Comparison of ENCODE assay signal across 25 cellular contexts in genomic region chr13:79231887-79232286, GRCh38.
"Had no signal": no experiment of that assay in that cellular context is flagged by ENCODE, and none has a peak within 500 bp of the region (broad histone marks: within the 10 kb centered on the region; RNA-seq: fewer than 3 reads in every experiment).

No MANE protein-coding gene starts in this region.

- H3K4me2 ChIP-seq: hepatocyte had no signal

- H3K36me3 Mint-ChIP-seq: natural killer cell treated with Interleukin-12 subunit alpha and Interleukin-12 subunit beta and Interleukin-15 and Interleukin-18, amount 100 ng/mL, for 72 hours; stimulated activated naive B cell treated with anti-CD40 and anti-IgM and Interleukin-4, amounts not matched to agents 10 μg/mL and 1 μg/mL and 100 μg/mL, for 72 hours had no signal

- H3K9me3 ChIP-seq: lower lobe of right lung, psoas muscle, spleen, testis, tibial nerve, upper lobe of right lung, vagina had no signal

- H3K27me3 Mint-ChIP-seq: stimulated activated naive CD8-positive, alpha-beta T cell treated with anti-CD3 and anti-CD28 coated beads, Interleukin-15, amount 100 ng/mL, for 72 hours had no signal

- H2AFZ ChIP-seq: hepatocyte, parathyroid adenoma had no signal

- H3K27ac Mint-ChIP-seq: natural killer cell treated with Interleukin-12 subunit alpha and Interleukin-12 subunit beta and Interleukin-15 and Interleukin-18, amount 100 ng/mL, for 72 hours; stimulated activated naive B cell treated with anti-CD40 and anti-IgM and Interleukin-4, amounts not matched to agents 10 μg/mL and 1 μg/mL and 100 μg/mL, for 72 hours; stimulated activated naive CD8-positive, alpha-beta T cell treated with anti-CD3 and anti-CD28 coated beads, Interleukin-15, amount 100 ng/mL, for 72 hours had no signal

- H3K79me2 ChIP-seq: hepatocyte, parathyroid adenoma had no signal

- H3K4me1 ChIP-seq: left ventricle myocardium inferior, lower lobe of right lung, parathyroid adenoma, psoas muscle, testis, tibial nerve, upper lobe of right lung, vagina had no signal

- H3K4me3 Mint-ChIP-seq: natural killer cell treated with Interleukin-12 subunit alpha and Interleukin-12 subunit beta and Interleukin-15 and Interleukin-18, amount 100 ng/mL, for 72 hours; stimulated activated naive B cell treated with anti-CD40 and anti-IgM and Interleukin-4, amounts not matched to agents 10 μg/mL and 1 μg/mL and 100 μg/mL, for 72 hours; stimulated activated naive CD8-positive, alpha-beta T cell treated with anti-CD3 and anti-CD28 coated beads, Interleukin-15, amount 100 ng/mL, for 72 hours had no signal

- FAIRE-seq: kidney had no signal

- H3K4me3 ChIP-seq: hepatocyte, left ventricle myocardium inferior, lower lobe of right lung, psoas muscle, spleen, testis, tibial nerve, upper lobe of right lung, vagina had no signal

- H3K36me3 ChIP-seq: left ventricle myocardium inferior, lower lobe of right lung, spleen, tibial nerve, upper lobe of right lung, vagina had no signal

- H3K4me1 Mint-ChIP-seq: stimulated activated naive CD8-positive, alpha-beta T cell treated with anti-CD3 and anti-CD28 coated beads, Interleukin-15, amount 100 ng/mL, for 72 hours had no signal

- H3K27me3 ChIP-seq: hepatocyte, spleen, testis, tibial nerve, upper lobe of right lung, vagina had no signal

- H3K27ac ChIP-seq: hepatocyte, left ventricle myocardium inferior, lower lobe of right lung, parathyroid adenoma, psoas muscle, spleen, testis, tibial nerve, upper lobe of right lung, vagina had no signal

- DNase-seq: dermis blood vessel endothelial cell; foreskin melanocyte; head of caudate nucleus; kidney; left cardiac atrium; left ventricle myocardium inferior; lower lobe of right lung; mesenchymal stem cell; midbrain; occipital lobe; psoas muscle; retina; spleen; stimulated activated CD4-positive, alpha-beta T cell treated with anti-CD3 and anti-CD28 coated beads, Interleukin-15, amount 100 ng/mL, for 24 hours; stimulated activated CD4-positive, alpha-beta T cell treated with anti-CD3 and anti-CD28 coated beads, Interleukin-1b, Interleukin-23, amount 100 ng/mL, for 48 hours; stimulated activated CD4-positive, alpha-beta T cell treated with anti-CD3 and anti-CD28 coated beads, Interleukin-4, amount 100 ng/mL, for 24 hours; stimulated activated naive B cell treated with anti-CD40 and anti-IgM and Interleukin-4, amounts not matched to agents 10 μg/mL and 1 μg/mL and 100 μg/mL, for 72 hours; stimulated activated naive CD8-positive, alpha-beta T cell treated with anti-CD3 and anti-CD28 coated beads, Interleukin-15, amount 100 ng/mL, for 72 hours; testis; upper lobe of right lung had no signal

- H3K9me3 Mint-ChIP-seq: stimulated activated naive CD8-positive, alpha-beta T cell treated with anti-CD3 and anti-CD28 coated beads, Interleukin-15, amount 100 ng/mL, for 72 hours had no signal

- H3K9ac ChIP-seq: parathyroid adenoma had no signal
